22 cellular contexts compared by ENCODE assay signal in the genomic region with DNA sequence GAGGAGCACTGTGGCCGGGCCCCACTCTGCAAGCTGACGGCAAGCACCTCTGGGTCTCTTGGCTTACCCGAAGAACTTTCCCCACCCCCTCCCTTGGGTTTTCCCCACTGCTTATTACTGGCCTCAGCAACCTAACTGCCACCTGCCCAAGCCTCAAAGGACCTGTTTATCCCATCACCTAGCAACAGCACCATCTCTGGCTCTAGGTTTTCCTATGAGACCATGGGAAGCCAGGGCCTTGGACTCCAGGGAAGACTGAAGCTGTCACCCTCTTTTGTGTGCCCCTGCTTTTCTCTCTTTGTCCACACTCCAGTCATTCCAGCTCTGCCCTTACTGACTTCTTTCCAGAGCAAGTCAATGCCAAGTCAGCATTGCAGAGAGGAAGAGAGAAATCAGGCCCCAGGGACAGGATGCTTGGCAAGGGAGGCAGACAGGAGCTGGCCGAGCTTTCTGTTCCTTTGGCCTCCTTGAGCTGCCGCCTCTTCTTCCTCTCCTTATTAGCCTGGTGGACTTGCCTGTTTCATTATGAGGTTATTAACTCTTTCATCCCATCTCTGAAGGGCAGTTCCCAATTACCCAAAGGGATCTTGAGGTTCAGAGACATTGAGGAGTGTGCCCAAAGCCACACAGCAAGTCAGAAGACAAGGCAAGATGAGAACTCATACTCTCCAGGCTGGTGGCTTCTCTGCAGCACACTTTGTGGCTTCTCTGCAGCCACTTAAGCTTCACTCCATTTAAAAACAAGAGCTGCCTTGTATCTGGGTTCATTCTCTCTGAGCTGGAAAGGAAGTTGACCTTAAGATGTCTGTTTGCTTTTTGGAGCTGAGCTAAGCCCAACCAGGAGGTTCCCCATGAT. TPM values are rescaled to one million over a fixed set of nuclear protein-coding genes. Genes with fewer than 3 reads are reported as not detected.
DNase-seq lines count a peak whose midpoint lies in the region; ATAC-seq and TF ChIP-seq lines count a peak whose summit lies in the region.
"Had no signal": no experiment of that assay in that cellular context is flagged by ENCODE, and none has a peak within 500 bp of the region (broad histone marks: within the 10 kb centered on the region; RNA-seq: fewer than 3 reads in every experiment).

A gene (minus strand): TSS at position 51 of the 856 bp plus-strand sequence. CDS start 206 bp downstream, outside the sequence.

- DNase-seq in COLO668 (lab: John Stamatoyannopoulos, UW; ENCODE audit: unreplicated experiment) (peak; percentile 75), MM.1S (peak; percentile 43), NCI-H69 (lab: John Stamatoyannopoulos, UW) (peak; percentile 73), left kidney (ENCODE audit: low read depth, low spot score) (peak; percentile 19), middle frontal gyrus (ENCODE audit: extremely low spot score, low spot score) (no peak), upper lobe of left lung (no peak)
- DNase-seq: activated CD4-positive, alpha-beta T cell treated with anti-CD3 and anti-CD28 coated beads, Interleukin-2, amount 50 U/mL, for 4 hours; activated naive CD4-positive, alpha-beta T cell treated with anti-CD3 and anti-CD28 coated beads for 36 hours; activated T-cell treated with anti-CD3 and anti-CD28 coated beads, Interleukin-2, amount 50 U/mL, for 1 hour; effector memory CD8-positive, alpha-beta T cell; HFFc6; naive thymus-derived CD8-positive, alpha-beta T cell; SHP77; stimulated activated CD4-positive, alpha-beta T cell treated with anti-CD3 and anti-CD28 coated beads, Interleukin-2, amount 100 ng/mL, for 48 hours; WERI-Rb-1 had no signal

- H3K79me2 ChIP-seq in MM.1S (ENCODE audit: low read length) = no peaks in the 10 kb centered on the region

- ATAC-seq in HG03460 (IDR thresholded peaks at IDR 0.05; ENCODE audit: unreplicated experiment) (no peak), GM19452 (IDR thresholded peaks at IDR 0.05; ENCODE audit: unreplicated experiment) (no peak), upper lobe of left lung (ENCODE audit: low FRiP score in 2 of 2) (no peak)
- ATAC-seq: effector memory CD8-positive, alpha-beta T cell; naive thymus-derived CD8-positive, alpha-beta T cell had no signal

- H2AFZ ChIP-seq in MM.1S (ENCODE audit: low read length) = no peak within 1 kb of the TSS

- H3K36me3 ChIP-seq in MM.1S (replicated peaks; ENCODE audit: insufficient read depth, low read length) (no peaks in the 10 kb centered on the region), upper lobe of left lung (no peaks in the 10 kb centered on the region)
- H3K36me3 ChIP-seq: prostate gland, WERI-Rb-1 had no signal

- no peak within 1 kb of the TSS for H3K9ac ChIP-seq in MM.1S (ENCODE audit: low read length)

- no peak within 1 kb of the TSS for H3K4me3 ChIP-seq in MM.1S (ENCODE audit: low read length)
- H3K4me3 ChIP-seq in upper lobe of left lung = no peak within 1 kb of the TSS
- H3K4me3 ChIP-seq: prostate gland, skin epidermis had no signal

- H3K27me3 ChIP-seq in MM.1S (replicated peaks; ENCODE audit: insufficient read depth, low read length) = no peaks in the 10 kb centered on the region
- no peaks in the 10 kb centered on the region for H3K27me3 ChIP-seq in upper lobe of left lung

- H3F3A ChIP-seq in MM.1S (ENCODE audit: insufficient read depth, low read length) = peaks cover 7% of the 10 kb centered on the region; the same call in 1 of the 2 replicates

- 0 out of 2 replicates have a peak within 1 kb of the TSS, but pooled peaks have one; percentile 5 for H3K4me2 ChIP-seq in MM.1S (ENCODE audit: low read depth, low read length)

- TF ChIP-seq CTCF in MM.1S (IDR thresholded peaks at IDR 0.05; ENCODE audit: low read length) (no peak), upper lobe of left lung (IDR thresholded peaks at IDR 0.05) (no peak)

- H3K9me2 ChIP-seq in MM.1S (replicated peaks; ENCODE audit: insufficient read depth, low read length) = no peaks in the 10 kb centered on the region

- TF ChIP-seq POLR2A in upper lobe of left lung (IDR thresholded peaks at IDR 0.05) = no peak

- H4K20me1 ChIP-seq in MM.1S (ENCODE audit: insufficient read depth, low read length) = no peaks in the 10 kb centered on the region

- H3K27ac ChIP-seq in MM.1S (ENCODE audit: low read length) (peak within 1 kb of the TSS; percentile 40; the same call in 1 of the 2 replicates), upper lobe of left lung (no peak within 1 kb of the TSS)
- H3K27ac ChIP-seq: prostate gland, skin epidermis, WERI-Rb-1 had no signal

- H3K4me1 ChIP-seq in MM.1S (ENCODE audit: low read length) = peaks cover 25% of the 10 kb centered on the region
- H3K4me1 ChIP-seq in upper lobe of left lung = peaks cover 0 to 12% (median 11%) of the 10 kb centered on the region in 4 donors
- H3K4me1 ChIP-seq: prostate gland had no signal

- H3K9me3 ChIP-seq in MM.1S (replicated peaks; ENCODE audit: insufficient read depth, low read length) (no peaks in the 10 kb centered on the region), upper lobe of left lung (peaks cover 0 to 11% (median 7%) of the 10 kb centered on the region in 4 donors)
- H3K9me3 ChIP-seq: prostate gland had no signal

- TF ChIP-seq EP300 in upper lobe of left lung (IDR thresholded peaks at IDR 0.05) = no peak

- WGBS in upper lobe of left lung, 2 donors = 73 to 78% methylated on average over 4 to 5 of the region's 5 CpGs

RNA-seq across cellular contexts. Expression of the gene that starts here (rescaled TPM):
- not detected for total RNA-seq in upper lobe of left lung
- total RNA-seq: activated naive CD4-positive, alpha-beta T cell treated with anti-CD3 and anti-CD28 coated beads for 36 hours; astrocyte; chondrocyte; fibroblast of lung; HFFc6 had no signal

Comparison
In these comparisons a context has a peak if more than half of its experiments do, and no peak if none do; other contexts are left out.
1. DNase-seq: peak in COLO668 (single experiment), MM.1S (single experiment), NCI-H69 (single experiment) and left kidney (single experiment); none in middle frontal gyrus (single experiment) and upper lobe of left lung (0 of 2).